In the genomic region with DNA sequence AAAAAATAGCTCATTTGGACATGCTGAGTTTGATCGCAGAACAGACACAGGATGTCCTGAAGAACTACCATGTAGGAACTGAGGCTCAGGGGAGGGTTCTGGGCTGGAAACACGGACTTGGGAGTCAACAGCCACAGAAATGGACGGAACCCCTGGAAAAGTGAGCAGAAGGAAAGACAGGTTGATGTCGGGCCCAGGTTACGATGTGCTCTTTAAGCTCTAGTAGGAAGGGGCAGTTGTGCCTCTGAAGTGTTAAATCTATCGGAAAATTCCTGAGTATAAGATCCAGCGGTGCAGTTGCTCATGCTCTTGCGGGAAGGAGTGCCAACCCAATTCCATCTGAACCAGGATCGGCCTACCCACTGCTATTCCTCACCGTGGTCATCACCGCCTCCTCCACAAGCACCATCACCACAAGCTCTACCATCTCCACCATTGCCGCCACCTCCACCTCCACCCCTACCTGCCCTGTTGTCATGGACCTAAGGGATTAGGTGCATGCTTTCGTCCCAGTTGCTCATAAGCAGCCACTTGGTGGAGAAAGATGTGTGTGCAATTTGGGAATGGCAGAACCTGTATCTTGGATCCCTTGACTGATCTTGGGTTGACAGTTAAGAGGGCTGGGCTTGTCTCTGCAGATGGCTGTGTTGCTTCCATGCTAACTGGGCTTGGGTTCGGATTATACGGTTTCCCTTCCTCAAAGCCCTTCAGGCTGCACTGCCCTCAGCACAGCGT, we compare ENCODE assay signal across 1 cellular context.
TF ChIP-seq lines count a peak whose summit lies in the region.

No MANE protein-coding gene starts in this region.

TF ChIP-seq in A549, 52 proteins besides CTCF, POLR2A, EP300 and RAD21:
- TF ChIP-seq, protein P1, sequence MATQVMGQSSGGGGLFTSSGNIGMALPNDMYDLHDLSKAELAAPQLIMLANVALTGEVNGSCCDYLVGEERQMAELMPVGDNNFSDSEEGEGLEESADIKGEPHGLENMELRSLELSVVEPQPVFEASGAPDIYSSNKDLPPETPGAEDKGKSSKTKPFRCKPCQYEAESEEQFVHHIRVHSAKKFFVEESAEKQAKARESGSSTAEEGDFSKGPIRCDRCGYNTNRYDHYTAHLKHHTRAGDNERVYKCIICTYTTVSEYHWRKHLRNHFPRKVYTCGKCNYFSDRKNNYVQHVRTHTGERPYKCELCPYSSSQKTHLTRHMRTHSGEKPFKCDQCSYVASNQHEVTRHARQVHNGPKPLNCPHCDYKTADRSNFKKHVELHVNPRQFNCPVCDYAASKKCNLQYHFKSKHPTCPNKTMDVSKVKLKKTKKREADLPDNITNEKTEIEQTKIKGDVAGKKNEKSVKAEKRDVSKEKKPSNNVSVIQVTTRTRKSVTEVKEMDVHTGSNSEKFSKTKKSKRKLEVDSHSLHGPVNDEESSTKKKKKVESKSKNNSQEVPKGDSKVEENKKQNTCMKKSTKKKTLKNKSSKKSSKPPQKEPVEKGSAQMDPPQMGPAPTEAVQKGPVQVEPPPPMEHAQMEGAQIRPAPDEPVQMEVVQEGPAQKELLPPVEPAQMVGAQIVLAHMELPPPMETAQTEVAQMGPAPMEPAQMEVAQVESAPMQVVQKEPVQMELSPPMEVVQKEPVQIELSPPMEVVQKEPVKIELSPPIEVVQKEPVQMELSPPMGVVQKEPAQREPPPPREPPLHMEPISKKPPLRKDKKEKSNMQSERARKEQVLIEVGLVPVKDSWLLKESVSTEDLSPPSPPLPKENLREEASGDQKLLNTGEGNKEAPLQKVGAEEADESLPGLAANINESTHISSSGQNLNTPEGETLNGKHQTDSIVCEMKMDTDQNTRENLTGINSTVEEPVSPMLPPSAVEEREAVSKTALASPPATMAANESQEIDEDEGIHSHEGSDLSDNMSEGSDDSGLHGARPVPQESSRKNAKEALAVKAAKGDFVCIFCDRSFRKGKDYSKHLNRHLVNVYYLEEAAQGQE (IDR thresholded peaks at IDR 0.05) = no peak
- TF ChIP-seq RFX5 (IDR thresholded peaks at IDR 0.05) (no peak), KDM1A (IDR thresholded peaks at IDR 0.05; ENCODE audit: low read depth) (no peak), FOSB (CRISPR knock-in tag; IDR thresholded peaks at IDR 0.05) (no peak), ZSCAN20 (CRISPR knock-in tag; IDR thresholded peaks at IDR 0.05) (no peak), NR3C1 (IDR thresholded peaks at IDR 0.05) (no peak), NFE2L2 (conservative IDR thresholded peaks at IDR 0.05; ENCODE audit: low read length) (no peak), CBX2 (IDR thresholded peaks at IDR 0.05; ENCODE audit: borderline replicate concordance, low read depth) (no peak), HEYL (CRISPR knock-in tag; IDR thresholded peaks at IDR 0.05) (no peak), MAFK (IDR thresholded peaks at IDR 0.05; ENCODE audit: partially characterized antibody) (no peak), HOXB13 (CRISPR knock-in tag; IDR thresholded peaks at IDR 0.05; ENCODE audit: low read depth) (no peak), POLR2AphosphoS2 (conservative IDR thresholded peaks at IDR 0.05; ENCODE audit: low read length) (no peak), CBX8 (IDR thresholded peaks at IDR 0.05) (no peak), EHF (CRISPR knock-in tag; IDR thresholded peaks at IDR 0.05) (no peak), TP53 (CRISPR knock-in tag; IDR thresholded peaks at IDR 0.05) (no peak)
- TF ChIP-seq, protein P2, sequence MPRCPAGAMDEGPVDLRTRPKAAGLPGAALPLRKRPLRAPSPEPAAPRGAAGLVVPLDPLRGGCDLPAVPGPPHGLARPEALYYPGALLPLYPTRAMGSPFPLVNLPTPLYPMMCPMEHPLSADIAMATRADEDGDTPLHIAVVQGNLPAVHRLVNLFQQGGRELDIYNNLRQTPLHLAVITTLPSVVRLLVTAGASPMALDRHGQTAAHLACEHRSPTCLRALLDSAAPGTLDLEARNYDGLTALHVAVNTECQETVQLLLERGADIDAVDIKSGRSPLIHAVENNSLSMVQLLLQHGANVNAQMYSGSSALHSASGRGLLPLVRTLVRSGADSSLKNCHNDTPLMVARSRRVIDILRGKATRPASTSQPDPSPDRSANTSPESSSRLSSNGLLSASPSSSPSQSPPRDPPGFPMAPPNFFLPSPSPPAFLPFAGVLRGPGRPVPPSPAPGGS (IDR thresholded peaks at IDR 0.05) = no peak
- TF ChIP-seq, protein P3, sequence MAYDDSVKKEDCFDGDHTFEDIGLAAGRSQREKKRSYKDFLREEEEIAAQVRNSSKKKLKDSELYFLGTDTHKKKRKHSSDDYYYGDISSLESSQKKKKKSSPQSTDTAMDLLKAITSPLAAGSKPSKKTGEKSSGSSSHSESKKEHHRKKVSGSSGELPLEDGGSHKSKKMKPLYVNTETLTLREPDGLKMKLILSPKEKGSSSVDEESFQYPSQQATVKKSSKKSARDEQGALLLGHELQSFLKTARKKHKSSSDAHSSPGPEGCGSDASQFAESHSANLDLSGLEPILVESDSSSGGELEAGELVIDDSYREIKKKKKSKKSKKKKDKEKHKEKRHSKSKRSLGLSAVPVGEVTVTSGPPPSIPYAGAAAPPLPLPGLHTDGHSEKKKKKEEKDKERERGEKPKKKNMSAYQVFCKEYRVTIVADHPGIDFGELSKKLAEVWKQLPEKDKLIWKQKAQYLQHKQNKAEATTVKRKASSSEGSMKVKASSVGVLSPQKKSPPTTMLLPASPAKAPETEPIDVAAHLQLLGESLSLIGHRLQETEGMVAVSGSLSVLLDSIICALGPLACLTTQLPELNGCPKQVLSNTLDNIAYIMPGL (CRISPR knock-in tag; IDR thresholded peaks at IDR 0.05; ENCODE audit: borderline replicate concordance) = no peak
- TF ChIP-seq, protein P4, sequence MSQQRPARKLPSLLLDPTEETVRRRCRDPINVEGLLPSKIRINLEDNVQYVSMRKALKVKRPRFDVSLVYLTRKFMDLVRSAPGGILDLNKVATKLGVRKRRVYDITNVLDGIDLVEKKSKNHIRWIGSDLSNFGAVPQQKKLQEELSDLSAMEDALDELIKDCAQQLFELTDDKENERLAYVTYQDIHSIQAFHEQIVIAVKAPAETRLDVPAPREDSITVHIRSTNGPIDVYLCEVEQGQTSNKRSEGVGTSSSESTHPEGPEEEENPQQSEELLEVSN (IDR thresholded peaks at IDR 0.05; ENCODE audit: borderline replicate concordance, low read depth) = no peak
